Comparison of ENCODE assay signal across 9 cellular contexts in genomic region chr4:185305979-185306442, GRCh38.
DNase-seq lines count a peak whose midpoint lies in the region; ATAC-seq and TF ChIP-seq lines count a peak whose summit lies in the region.
"Had no signal": no experiment of that assay in that cellular context is flagged by ENCODE, and none has a peak within 500 bp of the region (broad histone marks: within the 10 kb centered on the region; RNA-seq: fewer than 3 reads in every experiment).

No MANE protein-coding gene starts in this region.

- H3K4me3 Mint-ChIP-seq in endothelial cell (ENCODE audit: unreplicated experiment), result no peak overlapping the region
- no peak overlapping the region for H3K4me3 Mint-ChIP-seq in T-helper 17 cell

- no peak overlapping the region for H2BK120ac ChIP-seq in neuronal stem cell (ENCODE audit: low read depth, low read length)

- peaks cover 2 to 19% of the 10 kb centered on the region in 2 donors for H3K36me3 ChIP-seq in neuronal stem cell (replicated peaks in 1 of 2; ENCODE audit: control insufficient read depth in 2 of 2, insufficient read depth in 2 of 2, low read length in 2 of 2)

- H2BK12ac ChIP-seq in neuronal stem cell (ENCODE audit: low read length), result no peak overlapping the region

- H3K36me3 Mint-ChIP-seq in endothelial cell (ENCODE audit: low read depth, unreplicated experiment), result peaks cover 12% of the 10 kb centered on the region
- H3K36me3 Mint-ChIP-seq in T-helper 17 cell (ENCODE audit: low read depth), result peaks cover 7% of the 10 kb centered on the region

- TF ChIP-seq CTCF in endothelial cell (IDR thresholded peaks at IDR 0.05; ENCODE audit: unreplicated experiment), result no peak

- peak overlapping the region; percentile 69 for H2AFZ ChIP-seq in neuronal stem cell (ENCODE audit: low read length)

- H4K8ac ChIP-seq in neuronal stem cell (ENCODE audit: low read depth, low read length), result no peak overlapping the region

- H3K27me3 Mint-ChIP-seq in endothelial cell (ENCODE audit: unreplicated experiment) (peaks cover 3% of the 10 kb centered on the region), T-helper 17 cell (no peaks in the 10 kb centered on the region)

- no peaks in the 10 kb centered on the region for H3K79me1 ChIP-seq in neuronal stem cell (ENCODE audit: low read depth, low read length)

- H3K9ac ChIP-seq in neuronal stem cell (ENCODE audit: low read depth, low read length, poor library complexity), result no peak overlapping the region

- H3K27ac ChIP-seq in neuronal stem cell (replicated peaks; ENCODE audit: low read length), result peak overlapping the region; percentile 81

- no peak overlapping the region for H2BK5ac ChIP-seq in neuronal stem cell (ENCODE audit: low read length)

- ATAC-seq in T-helper 17 cell, result no peak
- ATAC-seq in Right ventricle myocardium inferior, result no peak

- H3K4me2 ChIP-seq in neuronal stem cell (ENCODE audit: insufficient read depth, low read length, poor library complexity, severe bottlenecking), result peak overlapping the region; percentile 43

- H3K27ac Mint-ChIP-seq in endothelial cell (ENCODE audit: unreplicated experiment), result peak overlapping the region; percentile 36
- H3K27ac Mint-ChIP-seq in T-helper 17 cell, result no peak overlapping the region

- no peak overlapping the region for H3K23ac ChIP-seq in neuronal stem cell (ENCODE audit: low read depth, low read length, poor library complexity)

- no peaks in the 10 kb centered on the region for H3K9me3 Mint-ChIP-seq in endothelial cell (ENCODE audit: unreplicated experiment)

- H3K27me3 ChIP-seq in neuronal stem cell (ENCODE audit: control insufficient read depth in 3 of 3, insufficient read depth in 3 of 3, low read depth in 1 of 3, low read length in 3 of 3), result no peaks in the 10 kb centered on the region

- WGBS in neuronal stem cell (ENCODE audit: extremely low coverage in 2 of 2, insufficient read length in 2 of 2, insufficient replicate concordance in 1 of 2), 2 donors, result no CpG with 5 or more reads among the region's 7 CpGs

- intact Hi-C loops in Right ventricle myocardium inferior (cut with DNase I), result no loop called here

- H3K9me3 ChIP-seq in neuronal stem cell (replicated peaks in 1 of 2; ENCODE audit: control insufficient read depth in 2 of 2, insufficient read depth in 1 of 2, low read depth in 1 of 2, low read length in 2 of 2), result no peaks in the 10 kb centered on the region
- no peaks in the 10 kb centered on the region for H3K9me3 ChIP-seq in T-helper 17 cell (ENCODE audit: control insufficient read depth, low read length, poor library complexity, severe bottlenecking)

- H3K4me1 Mint-ChIP-seq in endothelial cell (ENCODE audit: unreplicated experiment) (no peaks in the 10 kb centered on the region), T-helper 17 cell (peaks cover 10% of the 10 kb centered on the region)

- H2AK5ac ChIP-seq in neuronal stem cell (ENCODE audit: low read depth, low read length), result no peak overlapping the region

- no peak overlapping the region for H3K14ac ChIP-seq in neuronal stem cell (ENCODE audit: low read length)

- DNase-seq in GM03348 (ENCODE audit: low spot score) (peak; percentile 70), NCI-H526 (lab: John Stamatoyannopoulos, UW) (peak; percentile 34 to 66), endothelial cell (ENCODE audit: low spot score) (no peak), neuronal stem cell (ENCODE audit: low spot score) (peak; percentile 86), T-helper 17 cell (no peak), Right ventricle myocardium inferior (ENCODE audit: missing footprints) (no peak), activated gamma-delta T cell treated with Interleukin-2 at 50 U/mL for 16 hours (no peak)
- no peak for DNase-seq in activated naive CD4-positive, alpha-beta T cell (lab: John Stamatoyannopoulos, UW)
- DNase-seq: effector CD8-positive, alpha-beta T cell had no signal

- no peak overlapping the region for H3K4me3 ChIP-seq in neuronal stem cell (ENCODE audit: low read length in 2 of 2)

- no peak overlapping the region for H3K18ac ChIP-seq in neuronal stem cell (ENCODE audit: low read length)

- no peak overlapping the region for H3K4ac ChIP-seq in neuronal stem cell (ENCODE audit: low read length)

- H2BK15ac ChIP-seq in neuronal stem cell (ENCODE audit: low read length), result no peak overlapping the region

- no peak overlapping the region for H4K91ac ChIP-seq in neuronal stem cell (ENCODE audit: low read depth, low read length, poor library complexity)

- peaks cover 23% of the 10 kb centered on the region in 2 donors for H3K4me1 ChIP-seq in neuronal stem cell (ENCODE audit: control insufficient read depth in 2 of 2, insufficient read depth in 1 of 2, low read depth in 1 of 2, low read length in 2 of 2)

Comparison
In these comparisons a context has a peak if more than half of its experiments do, and no peak if none do; other contexts are left out.
1. DNase-seq: peak in GM03348 (single experiment), NCI-H526 (2 of 2) and neuronal stem cell (single experiment); none in endothelial cell (single experiment), activated naive CD4-positive, alpha-beta T cell (0 of 4), T-helper 17 cell (0 of 3), Right ventricle myocardium inferior (single experiment) and activated gamma-delta T cell treated with Interleukin-2 at 50 U/mL for 16 hours (single experiment).